Comparison of ENCODE assay signal across 40 cellular contexts in genomic region chr1:240567066-240567465, GRCh38. TPM values are rescaled to one million over a fixed set of nuclear protein-coding genes. Genes with fewer than 3 reads are reported as not detected.
"Had no signal": no experiment of that assay in that cellular context is flagged by ENCODE, and none has a peak within 500 bp of the region (broad histone marks: within the 10 kb centered on the region; RNA-seq: fewer than 3 reads in every experiment).

No MANE protein-coding gene starts in this region.

- H3K27me3 ChIP-seq: adrenal gland, ascending aorta, body of pancreas, brain microvascular endothelial cell, breast epithelium, cardiac muscle cell had no signal

- H3K27ac Mint-ChIP-seq: activated naive CD4-positive, alpha-beta T cell treated with anti-CD3 and anti-CD28 coated beads, Interleukin-2, amount 10 ng/mL, durations not matched to agents 7 days and 5 days; activated naive CD4-positive, alpha-beta T cell treated with anti-CD3 and anti-CD28 coated beads, Interleukin-2, amount 50 U/mL, for 24 hours; activated naive CD4-positive, alpha-beta T cell treated with anti-CD3 and anti-CD28 coated beads, Interleukin-2, amount 50 U/mL, for 72 hours; activated naive CD8-positive, alpha-beta T cell; activated naive CD8-positive, alpha-beta T cell treated with anti-CD3 and anti-CD28 coated beads for 36 hours; activated naive CD8-positive, alpha-beta T cell treated with anti-CD3 and anti-CD28 coated beads, Interleukin-2, amount 10 ng/mL, durations not matched to agents 7 days and 5 days; activated naive CD8-positive, alpha-beta T cell treated with anti-CD3 and anti-CD28 coated beads, Interleukin-2, amount 50 U/mL, for 24 hours; activated T-cell treated with anti-CD3 and anti-CD28 coated beads, Interleukin-2, amount 50 U/mL, for 24 hours; activated T-cell treated with anti-CD3 and anti-CD28 coated beads, Interleukin-2, amount 50 U/mL, for 72 hours; activated T-helper 1 cell treated with anti-CD3 and anti-CD28 coated beads, Interleukin-12 subunit alpha, Interleukin-12 subunit beta, Interleukin-2, Interleukin-4 antibody, amounts not matched to agents 30 ng/mL and 10 ng/mL and 1 ng/mL, durations not matched to agents 14 hours and 24 hours and 36 hours; activated T-helper 17 cell treated with anti-CD3 and anti-CD28 coated beads, Interleukin-2, amount 50 U/mL, for 72 hours; activated T-helper 2 cell treated with anti-CD3 and anti-CD28 coated beads, Interferon-gamma antibody, Interleukin-2, Interleukin-4, amounts not matched to agents 10 μg/mL and 5 μg/mL and 100 μg/mL, durations not matched to agents 14 hours and 24 hours and 36 hours; brain had no signal

- H3K36me3 ChIP-seq: adrenal gland, ascending aorta, brain microvascular endothelial cell, breast epithelium, cardiac muscle cell had no signal

- H3K27ac ChIP-seq: adrenal gland, ascending aorta, body of pancreas, brain microvascular endothelial cell, breast epithelium, cardiac muscle cell had no signal

- H3K36me3 Mint-ChIP-seq: activated naive CD4-positive, alpha-beta T cell treated with anti-CD3 and anti-CD28 coated beads, Interleukin-2, amount 10 ng/mL, durations not matched to agents 7 days and 5 days; activated naive CD8-positive, alpha-beta T cell; activated naive CD8-positive, alpha-beta T cell treated with anti-CD3 and anti-CD28 coated beads for 36 hours; activated naive CD8-positive, alpha-beta T cell treated with anti-CD3 and anti-CD28 coated beads, Interleukin-2, amount 10 ng/mL, durations not matched to agents 7 days and 5 days had no signal

- H3K4me1 Mint-ChIP-seq: activated naive CD4-positive, alpha-beta T cell treated with anti-CD3 and anti-CD28 coated beads, Interleukin-2, amount 10 ng/mL, durations not matched to agents 7 days and 5 days; activated naive CD4-positive, alpha-beta T cell treated with anti-CD3 and anti-CD28 coated beads, Interleukin-2, amount 50 U/mL, for 24 hours; activated naive CD8-positive, alpha-beta T cell treated with anti-CD3 and anti-CD28 coated beads for 36 hours; activated naive CD8-positive, alpha-beta T cell treated with anti-CD3 and anti-CD28 coated beads, Interleukin-2, amount 10 ng/mL, durations not matched to agents 7 days and 5 days; activated naive CD8-positive, alpha-beta T cell treated with anti-CD3 and anti-CD28 coated beads, Interleukin-2, amount 50 U/mL, for 24 hours; central memory CD8-positive, alpha-beta T cell had no signal

- H3K9me3 Mint-ChIP-seq: activated naive CD4-positive, alpha-beta T cell treated with anti-CD3 and anti-CD28 coated beads, Interleukin-2, amount 10 ng/mL, durations not matched to agents 7 days and 5 days; activated naive CD4-positive, alpha-beta T cell treated with anti-CD3 and anti-CD28 coated beads, Interleukin-2, amount 50 U/mL, for 24 hours; activated naive CD4-positive, alpha-beta T cell treated with anti-CD3 and anti-CD28 coated beads, Interleukin-2, amount 50 U/mL, for 72 hours; activated naive CD8-positive, alpha-beta T cell treated with anti-CD3 and anti-CD28 coated beads for 36 hours; activated naive CD8-positive, alpha-beta T cell treated with anti-CD3 and anti-CD28 coated beads, Interleukin-2, amount 10 ng/mL, durations not matched to agents 7 days and 5 days; activated T-cell treated with anti-CD3 and anti-CD28 coated beads, Interleukin-2, amount 50 U/mL, for 24 hours; activated T-cell treated with anti-CD3 and anti-CD28 coated beads, Interleukin-2, amount 50 U/mL, for 4 hours; activated T-cell treated with anti-CD3 and anti-CD28 coated beads, Interleukin-2, amount 50 U/mL, for 72 hours; activated T-helper 17 cell treated with anti-CD3 and anti-CD28 coated beads, Interleukin-2, amount 50 U/mL, for 72 hours; central memory CD8-positive, alpha-beta T cell had no signal

- H3K4me3 Mint-ChIP-seq: activated naive CD4-positive, alpha-beta T cell treated with anti-CD3 and anti-CD28 coated beads, Interleukin-2, amount 10 ng/mL, durations not matched to agents 7 days and 5 days; activated naive CD4-positive, alpha-beta T cell treated with anti-CD3 and anti-CD28 coated beads, Interleukin-2, amount 50 U/mL, for 24 hours; activated naive CD8-positive, alpha-beta T cell; activated naive CD8-positive, alpha-beta T cell treated with anti-CD3 and anti-CD28 coated beads for 36 hours; activated naive CD8-positive, alpha-beta T cell treated with anti-CD3 and anti-CD28 coated beads, Interleukin-2, amount 10 ng/mL, durations not matched to agents 7 days and 5 days; activated naive CD8-positive, alpha-beta T cell treated with anti-CD3 and anti-CD28 coated beads, Interleukin-2, amount 50 U/mL, for 24 hours; activated T-cell treated with anti-CD3 and anti-CD28 coated beads, Interleukin-2, amount 50 U/mL, for 24 hours; activated T-cell treated with anti-CD3 and anti-CD28 coated beads, Interleukin-2, amount 50 U/mL, for 4 hours; activated T-cell treated with anti-CD3 and anti-CD28 coated beads, Interleukin-2, amount 50 U/mL, for 72 hours; activated T-helper 1 cell treated with anti-CD3 and anti-CD28 coated beads, Interleukin-12 subunit alpha, Interleukin-12 subunit beta, Interleukin-2, Interleukin-4 antibody, amounts not matched to agents 30 ng/mL and 10 ng/mL and 1 ng/mL, durations not matched to agents 14 hours and 24 hours and 36 hours; activated T-helper 17 cell treated with anti-CD3 and anti-CD28 coated beads, Interleukin-2, amount 50 U/mL, for 72 hours; brain; central memory CD8-positive, alpha-beta T cell had no signal

- FAIRE-seq: astrocyte, bronchial epithelial cell had no signal

- DNase-seq: activated effector memory CD4-positive, alpha-beta T cell treated with anti-CD3 and anti-CD28 coated beads, Interleukin-2, amount 50 U/mL, for 16 hours; activated effector memory CD4-positive, alpha-beta T cell treated with Interleukin-2 at 50 U/mL for 16 hours; activated gamma-delta T cell; activated gamma-delta T cell treated with Interleukin-2 at 50 U/mL for 16 hours; activated naive CD4-positive, alpha-beta T cell; activated naive CD4-positive, alpha-beta T cell treated with anti-CD3 and anti-CD28 coated beads, Interleukin-2, amount 10 ng/mL, durations not matched to agents 7 days and 5 days; activated naive CD4-positive, alpha-beta T cell treated with anti-CD3 and anti-CD28 coated beads, Interleukin-2, amount 50 U/mL, for 16 hours; activated naive CD8-positive, alpha-beta T cell treated with anti-CD3 and anti-CD28 coated beads for 36 hours; activated naive CD8-positive, alpha-beta T cell treated with anti-CD3 and anti-CD28 coated beads, Interleukin-2, amount 10 ng/mL, durations not matched to agents 7 days and 5 days; activated naive CD8-positive, alpha-beta T cell treated with anti-CD3 and anti-CD28 coated beads, Interleukin-2, amount 50 U/mL, for 24 hours; activated T-cell treated with anti-CD3 and anti-CD28 coated beads for 4 hours; activated T-cell treated with anti-CD3 and anti-CD28 coated beads, Interleukin-2, amount 50 U/mL, for 1 hour; activated T-cell treated with anti-CD3 and anti-CD28 coated beads, Interleukin-2, amount 50 U/mL, for 24 hours; activated T-cell treated with anti-CD3 and anti-CD28 coated beads, Interleukin-2, amount 50 U/mL, for 4 hours; activated T-cell treated with anti-CD3 and anti-CD28 coated beads, Interleukin-2, amount 50 U/mL, for 48 hours; activated T-cell treated with anti-CD3 and anti-CD28 coated beads, Interleukin-2, amount 50 U/mL, for 72 hours; adrenal gland; amniotic stem cell; amygdala; anterior cingulate cortex; aorta; body of pancreas; brain microvascular endothelial cell; caudate nucleus; central memory CD4-positive, alpha-beta T cell; cerebellar nuclear complex had no signal

- H3K4me1 ChIP-seq: adrenal gland, ascending aorta, body of pancreas, breast epithelium had no signal

- H3K4me3 ChIP-seq: adrenal gland, ascending aorta, body of pancreas, breast epithelium, cardiac muscle cell had no signal

- H3K9me3 ChIP-seq: adrenal gland, ascending aorta, body of pancreas, breast epithelium had no signal

- H3K27me3 Mint-ChIP-seq: activated naive CD4-positive, alpha-beta T cell treated with anti-CD3 and anti-CD28 coated beads, Interleukin-2, amount 50 U/mL, for 24 hours; activated naive CD8-positive, alpha-beta T cell treated with anti-CD3 and anti-CD28 coated beads for 36 hours; activated naive CD8-positive, alpha-beta T cell treated with anti-CD3 and anti-CD28 coated beads, Interleukin-2, amount 50 U/mL, for 24 hours; activated T-cell treated with anti-CD3 and anti-CD28 coated beads, Interleukin-2, amount 50 U/mL, for 24 hours; activated T-helper 17 cell treated with anti-CD3 and anti-CD28 coated beads, Interleukin-2, amount 50 U/mL, for 72 hours; brain; central memory CD8-positive, alpha-beta T cell had no signal

RNA-seq across cellular contexts. Expression of gene GREM2, which starts 44.9 kb away (rescaled TPM):
- total RNA-seq: activated naive CD8-positive, alpha-beta T cell treated with anti-CD3 and anti-CD28 coated beads for 36 hours; activated naive CD8-positive, alpha-beta T cell treated with anti-CD3 and anti-CD28 coated beads, Interleukin-2, amount 10 ng/mL, durations not matched to agents 7 days and 5 days; activated T-cell treated with anti-CD3 and anti-CD28 coated beads, Interleukin-2, amount 50 U/mL, for 4 hours; activated T-helper 2 cell treated with anti-CD3 and anti-CD28 coated beads, Interferon-gamma antibody, Interleukin-2, Interleukin-4, amounts not matched to agents 10 μg/mL and 5 μg/mL and 100 μg/mL, durations not matched to agents 14 hours and 24 hours and 36 hours; ascending aorta; bronchial epithelial cell; cardiac septum had no signal
